20 cellular contexts compared by ENCODE assay signal in genomic region chr18:63515279-63515678, GRCh38. TPM values are rescaled to one million over a fixed set of nuclear protein-coding genes. Genes with fewer than 3 reads are reported as not detected.
A peak's percentile ranks its signal among the peaks of the same experiment; 100 is the strongest.
DNase-seq lines count a peak whose midpoint lies in the region; TF ChIP-seq lines count a peak whose summit lies in the region.
"Had no signal": no experiment of that assay in that cellular context is flagged by ENCODE, and none has a peak within 500 bp of the region (broad histone marks: within the 10 kb centered on the region; RNA-seq: fewer than 3 reads in every experiment).

No MANE protein-coding gene starts in this region.

- TF ChIP-seq CTCF in GM12873 (IDR thresholded peaks at IDR 0.05; ENCODE audit: insufficient read depth, low read depth, low read length, missing control alignments) = peak; percentile 28
- TF ChIP-seq CTCF in Loucy (conservative IDR thresholded peaks at IDR 0.05; ENCODE audit: low read length) = peak; percentile 35
- TF ChIP-seq CTCF in endothelial cell (IDR thresholded peaks at IDR 0.05; ENCODE audit: unreplicated experiment) = peak; percentile 66
- peak; percentile 11 for TF ChIP-seq CTCF in osteoblast (IDR thresholded peaks at IDR 0.05; ENCODE audit: extremely low read depth, low read depth, low read length)
- TF ChIP-seq CTCF in transverse colon (IDR thresholded peaks at IDR 0.05) = no peak
- no peak for TF ChIP-seq CTCF in Calu3 (IDR thresholded peaks at IDR 0.05; ENCODE audit: unreplicated experiment)

- H3K9me3 Mint-ChIP-seq in endothelial cell (ENCODE audit: unreplicated experiment) (no peaks in the 10 kb centered on the region), Calu3 (ENCODE audit: low read depth, unreplicated experiment) (no peaks in the 10 kb centered on the region)
- H3K9me3 Mint-ChIP-seq: activated CD4-positive, alpha-beta T cell treated with anti-CD3 and anti-CD28 coated beads, Interleukin-2, amount 10 ng/mL, durations not matched to agents 24 days and 14 days; naive B cell had no signal

- no peak overlapping the region for H3K4me3 Mint-ChIP-seq in endothelial cell (ENCODE audit: unreplicated experiment)
- H3K4me3 Mint-ChIP-seq in Calu3 (ENCODE audit: low read depth, unreplicated experiment) = no peak overlapping the region
- H3K4me3 Mint-ChIP-seq: activated CD4-positive, alpha-beta T cell treated with anti-CD3 and anti-CD28 coated beads, Interleukin-2, amount 10 ng/mL, durations not matched to agents 24 days and 14 days; naive B cell had no signal

- in situ Hi-C loops in transverse colon (cut with MboI; ENCODE audit: low pct_ligation_motif_present in 1 of 4, low pct_unique_long_range_greater_than_20kb in 1 of 4, low sequenced_read_pairs in 3 of 4) = loop anchor here (25.0 kb wide), 3 partner anchors 322 to 472 kb away; partner anchors contain the start of gene HMSD (in 1 of the 4)

- H3K27ac Mint-ChIP-seq in endothelial cell (ENCODE audit: unreplicated experiment) (no peak overlapping the region), Calu3 (ENCODE audit: unreplicated experiment) (no peak overlapping the region)
- H3K27ac Mint-ChIP-seq: activated CD4-positive, alpha-beta T cell treated with anti-CD3 and anti-CD28 coated beads, Interleukin-2, amount 10 ng/mL, durations not matched to agents 24 days and 14 days; naive B cell had no signal

- CTCF ChIA-PET in Calu3 (lab: Charles Lee) = interaction anchor here (1.1 to 1.2 kb wide), 2 partner anchors 226 to 329 kb away, joined by 3 to 6 read pairs; no protein-coding TSS in a partner anchor

- H3K4me2 ChIP-seq in Loucy (ENCODE audit: low read depth, low read length, poor library complexity, severe bottlenecking) (no peak overlapping the region), osteoblast (ENCODE audit: insufficient read depth, low read length) (no peak overlapping the region)
- H3K4me2 ChIP-seq: BLaER1 treated with 17β-estradiol and CSF1 and Interleukin-3, amounts not matched to agents 10 nM and 100 nM had no signal

- no peak for TF ChIP-seq EP300 in transverse colon (IDR thresholded peaks at IDR 0.05; ENCODE audit: low read depth)

- BruUV-seq in Calu3 (replicated peaks; lab: Mats Ljungman, UMichigan) = no TSS peak

- H3K9ac ChIP-seq in Loucy (ENCODE audit: low read depth, low read length, poor library complexity, severe bottlenecking) = no peak overlapping the region
- H3K9ac ChIP-seq: BLaER1 treated with 17β-estradiol and CSF1 and Interleukin-3, amounts not matched to agents 10 nM and 100 nM had no signal

- H3K9me3 ChIP-seq in Loucy (ENCODE audit: insufficient read depth, low read depth, low read length) (no peaks in the 10 kb centered on the region), osteoblast (ENCODE audit: low read depth, low read length) (no peaks in the 10 kb centered on the region), transverse colon (no peaks in the 10 kb centered on the region)
- H3K9me3 ChIP-seq: BLaER1 treated with 17β-estradiol and CSF1 and Interleukin-3, amounts not matched to agents 10 nM and 100 nM; colonic mucosa; Peyer's patch; psoas muscle; testis had no signal

- H3K27me3 ChIP-seq in Loucy (ENCODE audit: insufficient read depth, low read length, poor library complexity, severe bottlenecking) = no peaks in the 10 kb centered on the region
- H3K27me3 ChIP-seq in osteoblast (ENCODE audit: insufficient read depth, low read length) = peaks cover 4% of the 10 kb centered on the region
- no peaks in the 10 kb centered on the region for H3K27me3 ChIP-seq in transverse colon
- H3K27me3 ChIP-seq: BLaER1 treated with 17β-estradiol and CSF1 and Interleukin-3, amounts not matched to agents 10 nM and 100 nM; colonic mucosa; Peyer's patch; testis had no signal

- H2AFZ ChIP-seq in Loucy (ENCODE audit: low read length) (no peak overlapping the region), osteoblast (ENCODE audit: low read length) (no peak overlapping the region)

- H4K20me1 ChIP-seq in Loucy (ENCODE audit: insufficient read depth, low read length, poor library complexity, severe bottlenecking) (no peaks in the 10 kb centered on the region), osteoblast (ENCODE audit: insufficient read depth, low read length) (no peaks in the 10 kb centered on the region)
- H4K20me1 ChIP-seq: BLaER1 treated with 17β-estradiol and CSF1 and Interleukin-3, amounts not matched to agents 10 nM and 100 nM had no signal

- H3K9me2 ChIP-seq in Loucy (replicated peaks; ENCODE audit: low read depth, low read length) = no peaks in the 10 kb centered on the region

- H3K27me3 Mint-ChIP-seq in endothelial cell (ENCODE audit: unreplicated experiment) = no peaks in the 10 kb centered on the region
- H3K27me3 Mint-ChIP-seq in Calu3 (ENCODE audit: unreplicated experiment) = no peaks in the 10 kb centered on the region

- H3K36me3 Mint-ChIP-seq in endothelial cell (ENCODE audit: low read depth, unreplicated experiment) = no peaks in the 10 kb centered on the region
- H3K36me3 Mint-ChIP-seq in Calu3 (ENCODE audit: insufficient read depth, unreplicated experiment) = no peaks in the 10 kb centered on the region
- H3K36me3 Mint-ChIP-seq: naive B cell had no signal

- H3K4me3 ChIP-seq in Loucy (ENCODE audit: low read length, poor library complexity, severe bottlenecking) = no peak overlapping the region
- H3K4me3 ChIP-seq in osteoblast (ENCODE audit: insufficient read depth, low read length) = no peak overlapping the region
- no peak overlapping the region for H3K4me3 ChIP-seq in transverse colon
- H3K4me3 ChIP-seq: BLaER1 treated with 17β-estradiol and CSF1 and Interleukin-3, amounts not matched to agents 10 nM and 100 nM; colonic mucosa; Peyer's patch; psoas muscle; testis had no signal

- intact Hi-C loops in transverse colon (cut with DNase I; ENCODE audit: low total_unique reads) (loop anchor here (5.0 kb wide), 1 partner anchor 327 kb away; no protein-coding TSS in a partner anchor), Calu3 (cut with micrococcal nuclease; ENCODE audit: unreplicated experiment) (loop anchor here (5.0 kb wide), 1 partner anchor 422 kb away; no protein-coding TSS in a partner anchor)

- H3K27ac ChIP-seq in osteoblast (ENCODE audit: low read depth, low read length) (no peak overlapping the region), transverse colon (no peak overlapping the region)
- H3K27ac ChIP-seq: BLaER1 treated with 17β-estradiol and CSF1 and Interleukin-3, amounts not matched to agents 10 nM and 100 nM; colonic mucosa; Peyer's patch; psoas muscle; testis had no signal

- no peak for TF ChIP-seq POLR2A in transverse colon (IDR thresholded peaks at IDR 0.05)

- H3K4me1 ChIP-seq in Loucy (ENCODE audit: insufficient read depth, low read length, poor library complexity, severe bottlenecking) (no peaks in the 10 kb centered on the region), osteoblast (ENCODE audit: insufficient read depth, low read length) (peaks cover 3% of the 10 kb centered on the region), transverse colon (peaks cover 0 to 4% (median 2%) of the 10 kb centered on the region in 4 donors)
- H3K4me1 ChIP-seq: BLaER1 treated with 17β-estradiol and CSF1 and Interleukin-3, amounts not matched to agents 10 nM and 100 nM; colonic mucosa; Peyer's patch; psoas muscle; testis had no signal

- DNase-seq in endothelial cell (ENCODE audit: low spot score) = no peak
- DNase-seq in osteoblast (ENCODE audit: insufficient read length, low spot score, missing footprints) = no peak
- no peak for DNase-seq in RKO (ENCODE audit: low spot score)
- no peak for DNase-seq in transverse colon
- no peak for DNase-seq in Calu3
- DNase-seq: activated CD4-positive, alpha-beta T cell treated with anti-CD3 and anti-CD28 coated beads, Interleukin-2, amount 10 ng/mL, durations not matched to agents 24 days and 14 days; colonic mucosa; DMS53; naive B cell; NCI-H2029 treated with DMSO at 0.1 percent for 48 hours; NCI-H510A treated with DMSO at 0.1 percent for 48 hours; Peyer's patch; psoas muscle; testis had no signal

- WGBS in transverse colon (ENCODE audit: low coverage in 1 of 2), 2 donors = 54 to 62% methylated on average over 3 of the region's 3 CpGs

- H3K79me2 ChIP-seq in Loucy (ENCODE audit: insufficient read depth, low read length) (no peaks in the 10 kb centered on the region), osteoblast (ENCODE audit: insufficient read depth, low read length) (no peaks in the 10 kb centered on the region)

- H3F3A ChIP-seq in Loucy (ENCODE audit: low read depth) = no peaks in the 10 kb centered on the region

- H3K4me1 Mint-ChIP-seq in endothelial cell (ENCODE audit: unreplicated experiment) = peaks cover 3% of the 10 kb centered on the region
- H3K4me1 Mint-ChIP-seq in Calu3 (ENCODE audit: low read depth, unreplicated experiment) = peaks cover 12% of the 10 kb centered on the region
- H3K4me1 Mint-ChIP-seq: activated CD4-positive, alpha-beta T cell treated with anti-CD3 and anti-CD28 coated beads, Interleukin-2, amount 10 ng/mL, durations not matched to agents 24 days and 14 days had no signal

- H3K36me3 ChIP-seq in Loucy (ENCODE audit: insufficient read depth, low read length) (no peaks in the 10 kb centered on the region), osteoblast (ENCODE audit: insufficient read depth, low read length) (no peaks in the 10 kb centered on the region), transverse colon (no peaks in the 10 kb centered on the region)
- H3K36me3 ChIP-seq: BLaER1 treated with 17β-estradiol and CSF1 and Interleukin-3, amounts not matched to agents 10 nM and 100 nM; colonic mucosa; Peyer's patch had no signal

RNA-seq across cellular contexts. Expression of gene SERPINB12, which starts 26.9 kb away (rescaled TPM):
- total RNA-seq in endothelial cell (ENCODE audit: unreplicated experiment) (not detected), osteoblast (not detected in 2 replicates), transverse colon (not detected), Calu3 (2022) (not detected in 2 replicates)
- total RNA-seq: activated CD4-positive, alpha-beta T cell treated with anti-CD3 and anti-CD28 coated beads, Interleukin-2, amount 10 ng/mL, durations not matched to agents 24 days and 14 days; colonic mucosa; endothelial cell of umbilical vein; glomerular endothelial cell; liver; Peyer's patch; psoas muscle had no signal

RNA-seq across cellular contexts. Expression of gene SERPINB5, which starts 38.5 kb away (rescaled TPM):
- total RNA-seq in endothelial cell (ENCODE audit: unreplicated experiment) (not detected), osteoblast (not detected in 2 replicates), transverse colon (1 to 10 TPM in 3 of 4 donors, under 1 TPM in 1; 0.79 to 3.6 (median 1.2) TPM), Calu3 (2022) (34.0 and 34.1 TPM in 2 replicates)
- total RNA-seq: activated CD4-positive, alpha-beta T cell treated with anti-CD3 and anti-CD28 coated beads, Interleukin-2, amount 10 ng/mL, durations not matched to agents 24 days and 14 days; endothelial cell of umbilical vein; glomerular endothelial cell; liver; psoas muscle had no signal

Comparison
In these comparisons a context has a peak if more than half of its experiments do, and no peak if none do; other contexts are left out.
1. CTCF ChIP-seq: peak in GM12873 (single experiment), Loucy (single experiment), endothelial cell (single experiment) and osteoblast (single experiment); none in transverse colon (0 of 5) and Calu3 (single experiment).